ENCODE assay signal across 18 cellular contexts in the genomic region with DNA sequence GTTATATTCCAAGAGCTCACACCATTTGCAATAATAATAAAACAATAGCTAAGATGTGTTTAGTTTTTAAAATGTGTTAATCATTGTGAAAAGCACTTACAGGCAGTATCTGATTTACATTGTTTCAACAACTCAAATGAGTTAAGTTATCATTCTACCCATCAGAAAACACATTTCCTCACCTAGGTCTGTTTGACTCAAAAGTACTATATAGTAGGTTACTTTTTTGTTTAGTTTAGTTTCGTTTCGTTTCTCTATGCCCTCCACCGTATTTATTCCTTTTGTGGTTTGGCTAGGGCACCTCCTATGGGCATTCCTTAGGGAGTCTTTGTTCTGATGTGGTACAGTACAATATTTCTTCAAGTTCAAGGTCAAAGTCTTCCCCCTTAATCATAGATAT.
"Had no signal": no experiment of that assay in that cellular context is flagged by ENCODE, and none has a peak within 500 bp of the region (broad histone marks: within the 10 kb centered on the region; RNA-seq: fewer than 3 reads in every experiment).

No MANE protein-coding gene starts in this region.

- ATAC-seq: gastrocnemius medialis had no signal

- H3K4me1 Mint-ChIP-seq: endodermal cell had no signal

- H3K9me3 Mint-ChIP-seq: activated naive CD4-positive, alpha-beta T cell treated with anti-CD3 and anti-CD28 coated beads, Interleukin-2, amount 50 U/mL, for 24 hours; activated naive CD8-positive, alpha-beta T cell treated with anti-CD3 and anti-CD28 coated beads, Interleukin-2, amount 50 U/mL, for 24 hours; activated T-cell treated with anti-CD3 and anti-CD28 coated beads, Interleukin-2, amount 50 U/mL, for 24 hours; activated T-cell treated with anti-CD3 and anti-CD28 coated beads, Interleukin-2, amount 50 U/mL, for 72 hours; endodermal cell had no signal

- H3K4me3 ChIP-seq: adrenal gland, body of pancreas, colonic mucosa, gastrocnemius medialis, heart left ventricle had no signal

- H3K36me3 ChIP-seq: adrenal gland, colonic mucosa, gastrocnemius medialis, heart left ventricle had no signal

- H3K9me3 ChIP-seq: adrenal gland, body of pancreas, colonic mucosa, gastrocnemius medialis, heart left ventricle had no signal

- H3K27me3 Mint-ChIP-seq: activated CD4-positive, alpha-beta memory T cell treated with anti-CD3 and anti-CD28 coated beads, Interleukin-2, amount 10 ng/mL, durations not matched to agents 7 days and 5 days; activated CD4-positive, alpha-beta T cell treated with anti-CD3 and anti-CD28 coated beads, Interleukin-2, amount 10 ng/mL, durations not matched to agents 7 days and 5 days; activated naive CD4-positive, alpha-beta T cell treated with anti-CD3 and anti-CD28 coated beads, Interleukin-2, amount 50 U/mL, for 24 hours; activated naive CD8-positive, alpha-beta T cell treated with anti-CD3 and anti-CD28 coated beads for 36 hours; activated naive CD8-positive, alpha-beta T cell treated with anti-CD3 and anti-CD28 coated beads, Interleukin-2, amount 50 U/mL, for 24 hours; activated T-cell treated with anti-CD3 and anti-CD28 coated beads, Interleukin-2, amount 50 U/mL, for 24 hours had no signal

- H3K4me1 ChIP-seq: adrenal gland, body of pancreas, colonic mucosa, gastrocnemius medialis had no signal

- H3K27ac Mint-ChIP-seq: activated CD4-positive, alpha-beta memory T cell treated with anti-CD3 and anti-CD28 coated beads, Interleukin-2, amount 10 ng/mL, durations not matched to agents 7 days and 5 days; activated naive CD4-positive, alpha-beta T cell treated with anti-CD3 and anti-CD28 coated beads for 36 hours; activated naive CD4-positive, alpha-beta T cell treated with anti-CD3 and anti-CD28 coated beads, Interleukin-2, amount 50 U/mL, for 24 hours; activated naive CD8-positive, alpha-beta T cell treated with anti-CD3 and anti-CD28 coated beads for 36 hours; activated naive CD8-positive, alpha-beta T cell treated with anti-CD3 and anti-CD28 coated beads, Interleukin-2, amount 50 U/mL, for 24 hours; activated T-cell treated with anti-CD3 and anti-CD28 coated beads, Interleukin-2, amount 50 U/mL, for 72 hours; endodermal cell had no signal

- H3K4me3 Mint-ChIP-seq: activated CD4-positive, alpha-beta memory T cell treated with anti-CD3 and anti-CD28 coated beads, Interleukin-2, amount 10 ng/mL, durations not matched to agents 7 days and 5 days; activated naive CD4-positive, alpha-beta T cell treated with anti-CD3 and anti-CD28 coated beads for 36 hours; activated naive CD4-positive, alpha-beta T cell treated with anti-CD3 and anti-CD28 coated beads, Interleukin-2, amount 50 U/mL, for 24 hours; activated naive CD8-positive, alpha-beta T cell treated with anti-CD3 and anti-CD28 coated beads for 36 hours; activated naive CD8-positive, alpha-beta T cell treated with anti-CD3 and anti-CD28 coated beads, Interleukin-2, amount 50 U/mL, for 24 hours; activated T-cell treated with anti-CD3 and anti-CD28 coated beads, Interleukin-2, amount 50 U/mL, for 24 hours; activated T-cell treated with anti-CD3 and anti-CD28 coated beads, Interleukin-2, amount 50 U/mL, for 72 hours; endodermal cell had no signal

- H3K27me3 ChIP-seq: body of pancreas, colonic mucosa, gastrocnemius medialis had no signal

- H3K27ac ChIP-seq: adrenal gland, body of pancreas, colonic mucosa, gastrocnemius medialis, heart left ventricle had no signal

- DNase-seq: activated CD4-positive, CD25-positive, alpha-beta regulatory T cell; activated CD4-positive, CD25-positive, alpha-beta regulatory T cell treated with anti-CD3 and anti-CD28 coated beads, Interleukin-2, amount 50 U/mL, for 72 hours; activated effector memory CD4-positive, alpha-beta T cell treated with Interleukin-2 at 50 U/mL for 16 hours; activated T-cell treated with anti-CD3 and anti-CD28 coated beads, Interleukin-2, amount 50 U/mL, for 24 hours; aorta; gastrocnemius medialis had no signal
